ENCODE assay signal across 8 cellular contexts in the genomic region with DNA sequence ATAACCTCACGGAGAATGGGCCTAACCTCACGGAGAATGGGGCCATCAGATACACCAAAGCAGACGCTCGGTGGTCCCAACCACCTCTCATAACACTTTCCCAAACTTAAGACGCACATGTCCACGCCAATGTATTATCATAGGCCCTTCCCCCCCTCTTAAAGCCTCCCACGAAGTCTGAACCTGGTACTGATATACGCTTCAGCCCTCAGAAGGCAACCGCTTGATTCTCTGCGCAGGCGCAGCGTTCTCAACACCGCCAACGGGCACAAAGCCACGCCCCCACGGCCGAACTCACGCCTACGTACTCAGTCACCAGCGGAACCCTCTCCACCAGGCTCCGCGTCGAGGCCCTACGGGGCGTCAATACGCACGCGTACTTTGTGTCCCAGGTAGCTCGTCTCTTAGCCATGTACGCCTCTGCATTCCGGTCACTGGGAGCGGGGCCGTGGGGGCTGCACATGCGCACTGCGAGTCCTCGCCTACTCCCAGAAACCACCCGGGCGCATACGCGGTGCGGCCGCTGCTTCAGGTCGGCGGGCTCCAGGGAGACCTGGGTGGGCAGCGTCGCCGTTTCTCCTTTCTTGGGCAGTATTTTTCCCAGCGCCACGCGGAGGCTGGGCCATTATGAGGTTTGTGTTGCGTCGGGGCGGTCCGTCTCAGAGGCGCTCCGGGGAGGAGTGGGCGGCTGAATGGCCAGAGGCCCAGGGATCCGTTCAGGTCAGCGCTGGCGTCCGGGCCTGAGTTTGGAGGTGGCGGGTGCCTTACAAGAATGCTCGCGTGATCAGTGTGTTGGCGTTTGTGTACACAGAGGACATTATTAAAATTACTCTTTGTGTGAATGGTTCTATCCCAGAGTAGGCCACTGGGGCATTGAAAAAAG.
DNase-seq lines count a peak whose midpoint lies in the region; ATAC-seq lines count a peak whose summit lies in the region.

No MANE protein-coding gene starts in this region.

- peak; percentile 43 for ATAC-seq in HG03108 (IDR thresholded peaks at IDR 0.05; ENCODE audit: unreplicated experiment)

- peak overlapping the region; percentile 77 for H3K27ac ChIP-seq in epithelial cell of prostate

- peak; percentile 91 for DNase-seq in EL
- peak; percentile 91 for DNase-seq in NCI-H774 (lab: John Stamatoyannopoulos, UW)
- peak; percentile 77 for DNase-seq in activated T-cell treated with anti-CD3 and anti-CD28 coated beads, Interleukin-2, amount 50 U/mL, for 1 hour
- peak; percentile 84 for DNase-seq in epithelial cell of prostate (ENCODE audit: low read depth, low spot score)
- DNase-seq in midbrain (lab: John Stamatoyannopoulos, UW), result peak; percentile 85
- DNase-seq in stimulated activated CD8-positive, alpha-beta memory T cell treated with anti-CD3 and anti-CD28 coated beads, Interleukin-12 subunit alpha, Interleukin-12 subunit beta, amount 100 ng/mL, for 4 hours (ENCODE audit: low read depth), result peak; percentile 66
- no peak for DNase-seq in LoVo (ENCODE audit: low spot score)
